13 cellular contexts compared by ENCODE assay signal in genomic region chr10:80477813-80478212, GRCh38. TPM values are rescaled to one million over a fixed set of nuclear protein-coding genes. Genes with fewer than 3 reads are reported as not detected.
DNase-seq lines count a peak whose midpoint lies in the region; ATAC-seq and TF ChIP-seq lines count a peak whose summit lies in the region.
"Had no signal": no experiment of that assay in that cellular context is flagged by ENCODE, and none has a peak within 500 bp of the region (broad histone marks: within the 10 kb centered on the region; RNA-seq: fewer than 3 reads in every experiment).

No MANE protein-coding gene starts in this region.

- intact Hi-C loops in activated T-helper 1 cell treated with anti-CD3 and anti-CD28 coated beads, Interleukin-12 subunit alpha, Interleukin-12 subunit beta, Interleukin-2, Interleukin-4 antibody, amounts not matched to agents 30 ng/mL and 10 ng/mL and 1 ng/mL, durations not matched to agents 14 hours and 24 hours and 36 hours (cut with micrococcal nuclease) = no loop called here

- H3K36me3 ChIP-seq in WERI-Rb-1 = peaks cover 5% of the 10 kb centered on the region

- H3K9me3 ChIP-seq in WERI-Rb-1 (ENCODE audit: severe bottlenecking) = no peaks in the 10 kb centered on the region

- no peak overlapping the region for H3K4me3 ChIP-seq in WERI-Rb-1 (ENCODE audit: low read depth, low read length)

- H3K9me3 Mint-ChIP-seq in activated T-cell treated with anti-CD3 and anti-CD28 coated beads, Interleukin-2, amount 50 U/mL, for 4 hours = peaks cover 7% of the 10 kb centered on the region
- peaks cover 6% of the 10 kb centered on the region for H3K9me3 Mint-ChIP-seq in activated T-helper 1 cell treated with anti-CD3 and anti-CD28 coated beads, Interleukin-12 subunit alpha, Interleukin-12 subunit beta, Interleukin-2, Interleukin-4 antibody, amounts not matched to agents 30 ng/mL and 10 ng/mL and 1 ng/mL, durations not matched to agents 14 hours and 24 hours and 36 hours
- H3K9me3 Mint-ChIP-seq in stimulated activated naive CD8-positive, alpha-beta T cell treated with anti-CD3 and anti-CD28 coated beads, Interleukin-15, Interleukin-2, amounts not matched to agents 100 ng/mL and 50 ng/mL, for 24 hours = no peaks in the 10 kb centered on the region

- peak overlapping the region; percentile 26 for H3K27ac Mint-ChIP-seq in activated T-helper 1 cell treated with anti-CD3 and anti-CD28 coated beads, Interleukin-12 subunit alpha, Interleukin-12 subunit beta, Interleukin-2, Interleukin-4 antibody, amounts not matched to agents 30 ng/mL and 10 ng/mL and 1 ng/mL, durations not matched to agents 14 hours and 24 hours and 36 hours
- peak overlapping the region; percentile 86 for H3K27ac Mint-ChIP-seq in stimulated activated naive CD8-positive, alpha-beta T cell treated with anti-CD3 and anti-CD28 coated beads, Interleukin-15, Interleukin-2, amounts not matched to agents 100 ng/mL and 50 ng/mL, for 24 hours

- peaks cover 23% of the 10 kb centered on the region for H3K36me3 Mint-ChIP-seq in activated T-cell treated with anti-CD3 and anti-CD28 coated beads, Interleukin-2, amount 50 U/mL, for 4 hours (ENCODE audit: insufficient read depth)
- peaks cover 52% of the 10 kb centered on the region for H3K36me3 Mint-ChIP-seq in activated T-helper 1 cell treated with anti-CD3 and anti-CD28 coated beads, Interleukin-12 subunit alpha, Interleukin-12 subunit beta, Interleukin-2, Interleukin-4 antibody, amounts not matched to agents 30 ng/mL and 10 ng/mL and 1 ng/mL, durations not matched to agents 14 hours and 24 hours and 36 hours (ENCODE audit: low read depth)
- peaks cover 35% of the 10 kb centered on the region for H3K36me3 Mint-ChIP-seq in stimulated activated naive CD8-positive, alpha-beta T cell treated with anti-CD3 and anti-CD28 coated beads, Interleukin-15, Interleukin-2, amounts not matched to agents 100 ng/mL and 50 ng/mL, for 24 hours (ENCODE audit: low read depth)

- no peak for DNase-seq in activated T-cell treated with anti-CD3 and anti-CD28 coated beads, Interleukin-2, amount 50 U/mL, for 4 hours
- DNase-seq in activated T-cell treated with anti-CD3 and anti-CD28 coated beads for 4 hours (no peak), fibroblast of the conjunctiva (ENCODE audit: low read depth) (peak; percentile 70), WERI-Rb-1 (no peak), inferior parietal cortex (ENCODE audit: extremely low spot score) (no peak), superior temporal gyrus (ENCODE audit: extremely low spot score) (no peak)
- DNase-seq in activated T-helper 1 cell treated with anti-CD3 and anti-CD28 coated beads, Interleukin-12 subunit alpha, Interleukin-12 subunit beta, Interleukin-2, Interleukin-4 antibody, amounts not matched to agents 30 ng/mL and 10 ng/mL and 1 ng/mL, durations not matched to agents 14 hours and 24 hours and 36 hours (ENCODE audit: low spot score) = no peak
- DNase-seq: activated gamma-delta T cell treated with Interleukin-2 at 50 U/mL for 16 hours, NCI-H1436, substantia nigra had no signal

- TF ChIP-seq CTCF in WERI-Rb-1 (IDR thresholded peaks at IDR 0.05; ENCODE audit: low read depth, low read length) = no peak

- no peaks in the 10 kb centered on the region for H3K27me3 Mint-ChIP-seq in activated T-cell treated with anti-CD3 and anti-CD28 coated beads, Interleukin-2, amount 50 U/mL, for 4 hours (ENCODE audit: low read depth)
- no peaks in the 10 kb centered on the region for H3K27me3 Mint-ChIP-seq in activated T-helper 1 cell treated with anti-CD3 and anti-CD28 coated beads, Interleukin-12 subunit alpha, Interleukin-12 subunit beta, Interleukin-2, Interleukin-4 antibody, amounts not matched to agents 30 ng/mL and 10 ng/mL and 1 ng/mL, durations not matched to agents 14 hours and 24 hours and 36 hours (ENCODE audit: insufficient read depth)
- H3K27me3 Mint-ChIP-seq in stimulated activated naive CD8-positive, alpha-beta T cell treated with anti-CD3 and anti-CD28 coated beads, Interleukin-15, Interleukin-2, amounts not matched to agents 100 ng/mL and 50 ng/mL, for 24 hours = no peaks in the 10 kb centered on the region

- ATAC-seq in activated T-cell treated with anti-CD3 and anti-CD28 coated beads, Interleukin-2, amount 50 U/mL, for 4 hours = peak; percentile 58 to 69
- ATAC-seq: sciatic nerve had no signal

- no peak overlapping the region for H3K27ac ChIP-seq in WERI-Rb-1

- H3K4me1 Mint-ChIP-seq in activated T-cell treated with anti-CD3 and anti-CD28 coated beads, Interleukin-2, amount 50 U/mL, for 4 hours (ENCODE audit: low read depth) = peaks cover 76% of the 10 kb centered on the region
- H3K4me1 Mint-ChIP-seq in activated T-helper 1 cell treated with anti-CD3 and anti-CD28 coated beads, Interleukin-12 subunit alpha, Interleukin-12 subunit beta, Interleukin-2, Interleukin-4 antibody, amounts not matched to agents 30 ng/mL and 10 ng/mL and 1 ng/mL, durations not matched to agents 14 hours and 24 hours and 36 hours (ENCODE audit: low read depth) = peaks cover 55% of the 10 kb centered on the region
- H3K4me1 Mint-ChIP-seq in stimulated activated naive CD8-positive, alpha-beta T cell treated with anti-CD3 and anti-CD28 coated beads, Interleukin-15, Interleukin-2, amounts not matched to agents 100 ng/mL and 50 ng/mL, for 24 hours (ENCODE audit: low read depth) = peaks cover 82% of the 10 kb centered on the region

- H3K27me3 ChIP-seq in WERI-Rb-1 (ENCODE audit: insufficient read depth, low read depth, severe bottlenecking) = no peaks in the 10 kb centered on the region
- H3K27me3 ChIP-seq: BLaER1 treated with 17β-estradiol and CSF1 and Interleukin-3, amounts not matched to agents 10 nM and 100 nM had no signal

- peak overlapping the region; percentile 3 for H3K4me3 Mint-ChIP-seq in activated T-cell treated with anti-CD3 and anti-CD28 coated beads, Interleukin-2, amount 50 U/mL, for 4 hours
- H3K4me3 Mint-ChIP-seq in activated T-helper 1 cell treated with anti-CD3 and anti-CD28 coated beads, Interleukin-12 subunit alpha, Interleukin-12 subunit beta, Interleukin-2, Interleukin-4 antibody, amounts not matched to agents 30 ng/mL and 10 ng/mL and 1 ng/mL, durations not matched to agents 14 hours and 24 hours and 36 hours = no peak overlapping the region
- peak overlapping the region; percentile 1 for H3K4me3 Mint-ChIP-seq in stimulated activated naive CD8-positive, alpha-beta T cell treated with anti-CD3 and anti-CD28 coated beads, Interleukin-15, Interleukin-2, amounts not matched to agents 100 ng/mL and 50 ng/mL, for 24 hours

RNA-seq across cellular contexts. Expression of gene TSPAN14, which starts 23.7 kb away (rescaled TPM):
- total RNA-seq in activated T-cell treated with anti-CD3 and anti-CD28 coated beads, Interleukin-2, amount 50 U/mL, for 4 hours = 10 to 100 TPM; 31.8 to 36.2 (median 35.0) TPM
- total RNA-seq in activated T-helper 1 cell treated with anti-CD3 and anti-CD28 coated beads, Interleukin-12 subunit alpha, Interleukin-12 subunit beta, Interleukin-2, Interleukin-4 antibody, amounts not matched to agents 30 ng/mL and 10 ng/mL and 1 ng/mL, durations not matched to agents 14 hours and 24 hours and 36 hours = 75.4 and 81.9 TPM in 2 replicates

RNA-seq across cellular contexts. Expression of gene SH2D4B, which starts 59.9 kb away (rescaled TPM):
- total RNA-seq in activated T-cell treated with anti-CD3 and anti-CD28 coated beads, Interleukin-2, amount 50 U/mL, for 4 hours = under 1 TPM; 0.13 to 0.22 (median 0.20) TPM
- total RNA-seq in activated T-helper 1 cell treated with anti-CD3 and anti-CD28 coated beads, Interleukin-12 subunit alpha, Interleukin-12 subunit beta, Interleukin-2, Interleukin-4 antibody, amounts not matched to agents 30 ng/mL and 10 ng/mL and 1 ng/mL, durations not matched to agents 14 hours and 24 hours and 36 hours = 0.18 and 0.20 TPM in 2 replicates
